Comparison of ENCODE assay signal across 18 cellular contexts in the genomic region with DNA sequence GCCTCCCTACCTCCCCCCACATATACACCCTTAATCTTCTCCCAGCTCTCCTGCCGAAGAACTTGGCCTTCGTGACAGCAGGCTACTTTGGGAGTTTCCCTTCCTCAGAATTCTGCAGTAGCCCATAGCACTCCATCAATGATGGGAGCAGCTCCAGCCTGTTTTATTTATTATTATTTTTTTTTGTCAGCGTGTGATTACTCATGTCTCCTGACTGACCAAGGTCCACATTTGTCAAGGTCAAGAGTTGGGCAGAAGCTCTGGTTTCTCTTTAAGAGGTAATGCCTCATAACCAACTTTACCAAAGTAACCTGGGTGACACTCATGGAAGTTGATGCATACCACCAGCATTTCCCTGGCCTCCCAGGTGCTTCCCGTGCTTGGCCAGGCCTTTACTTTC.
DNase-seq lines count a peak whose midpoint lies in the region; ATAC-seq and TF ChIP-seq lines count a peak whose summit lies in the region.
"Had no signal": no experiment of that assay in that cellular context is flagged by ENCODE, and none has a peak within 500 bp of the region (broad histone marks: within the 10 kb centered on the region; RNA-seq: fewer than 3 reads in every experiment).

No MANE protein-coding gene starts in this region.

- H3K4me1 Mint-ChIP-seq in T-helper 17 cell, result peaks cover 9% of the 10 kb centered on the region
- H3K4me1 Mint-ChIP-seq in stimulated activated effector memory CD8-positive, alpha-beta T cell treated with anti-CD3 and anti-CD28 coated beads, Interleukin-12 subunit alpha, Interleukin-12 subunit beta, amount 100 ng/mL, for 72 hours, result no peaks in the 10 kb centered on the region
- peaks cover 8% of the 10 kb centered on the region for H3K4me1 Mint-ChIP-seq in activated T-cell treated with anti-CD3 and anti-CD28 coated beads, Interleukin-2, amount 50 U/mL, for 4 hours (ENCODE audit: low read depth)
- H3K4me1 Mint-ChIP-seq: B cell had no signal

- H3K4me3 Mint-ChIP-seq in T-helper 17 cell, result no peak overlapping the region
- no peak overlapping the region for H3K4me3 Mint-ChIP-seq in stimulated activated effector memory CD8-positive, alpha-beta T cell treated with anti-CD3 and anti-CD28 coated beads, Interleukin-12 subunit alpha, Interleukin-12 subunit beta, amount 100 ng/mL, for 72 hours
- H3K4me3 Mint-ChIP-seq in activated T-cell treated with anti-CD3 and anti-CD28 coated beads, Interleukin-2, amount 50 U/mL, for 4 hours, result no peak overlapping the region
- H3K4me3 Mint-ChIP-seq: B cell; CD4-positive, alpha-beta T cell had no signal

- H3K27ac ChIP-seq in smooth muscle cell (ENCODE audit: low read depth), result no peak overlapping the region
- H3K27ac ChIP-seq: RWPE1, SJCRH30 had no signal

- no peaks in the 10 kb centered on the region for H3K79me2 ChIP-seq in smooth muscle cell (ENCODE audit: low read depth)

- H3K9me3 ChIP-seq in T-helper 17 cell (ENCODE audit: control insufficient read depth, low read length, poor library complexity, severe bottlenecking) (no peaks in the 10 kb centered on the region), smooth muscle cell (replicated peaks; ENCODE audit: low read depth) (no peaks in the 10 kb centered on the region)
- H3K9me3 ChIP-seq: SJCRH30 had no signal

- no peaks in the 10 kb centered on the region for H4K20me1 ChIP-seq in smooth muscle cell (ENCODE audit: low read depth)

- H3K27me3 ChIP-seq in smooth muscle cell (ENCODE audit: low read depth), result no peaks in the 10 kb centered on the region
- H3K27me3 ChIP-seq: SJCRH30 had no signal

- H3K4me2 ChIP-seq in smooth muscle cell, result no peak overlapping the region

- TF ChIP-seq CTCF in smooth muscle cell (IDR thresholded peaks at IDR 0.05; ENCODE audit: borderline replicate concordance, insufficient read depth, poor library complexity, severe bottlenecking), result no peak

- WGBS in smooth muscle cell (ENCODE audit: low lambda C conversion rate), result 90% methylated on average over 4 of the region's 4 CpGs

- H3K4me1 ChIP-seq in smooth muscle cell (ENCODE audit: low read depth), result no peaks in the 10 kb centered on the region
- H3K4me1 ChIP-seq: SJCRH30 had no signal

- H3K36me3 Mint-ChIP-seq in T-helper 17 cell (ENCODE audit: low read depth), result no peaks in the 10 kb centered on the region
- peaks cover 12% of the 10 kb centered on the region for H3K36me3 Mint-ChIP-seq in stimulated activated effector memory CD8-positive, alpha-beta T cell treated with anti-CD3 and anti-CD28 coated beads, Interleukin-12 subunit alpha, Interleukin-12 subunit beta, amount 100 ng/mL, for 72 hours
- peaks cover 18% of the 10 kb centered on the region for H3K36me3 Mint-ChIP-seq in activated T-cell treated with anti-CD3 and anti-CD28 coated beads, Interleukin-2, amount 50 U/mL, for 4 hours (ENCODE audit: insufficient read depth)

- H3K9me3 Mint-ChIP-seq in stimulated activated effector memory CD8-positive, alpha-beta T cell treated with anti-CD3 and anti-CD28 coated beads, Interleukin-12 subunit alpha, Interleukin-12 subunit beta, amount 100 ng/mL, for 72 hours, result no peaks in the 10 kb centered on the region
- H3K9me3 Mint-ChIP-seq in activated T-cell treated with anti-CD3 and anti-CD28 coated beads, Interleukin-2, amount 50 U/mL, for 4 hours, result no peaks in the 10 kb centered on the region
- H3K9me3 Mint-ChIP-seq: CD4-positive, alpha-beta T cell had no signal

- H3K27ac Mint-ChIP-seq in T-helper 17 cell, result peak overlapping the region; percentile 19
- H3K27ac Mint-ChIP-seq in stimulated activated effector memory CD8-positive, alpha-beta T cell treated with anti-CD3 and anti-CD28 coated beads, Interleukin-12 subunit alpha, Interleukin-12 subunit beta, amount 100 ng/mL, for 72 hours, result peak overlapping the region; percentile 20
- H3K27ac Mint-ChIP-seq: B cell had no signal

- no peaks in the 10 kb centered on the region for H3K36me3 ChIP-seq in smooth muscle cell (ENCODE audit: low read depth)

- H3K4me3 ChIP-seq in smooth muscle cell, result no peak overlapping the region
- H3K4me3 ChIP-seq: SJCRH30 had no signal

- no peak for ATAC-seq in T-helper 17 cell
- ATAC-seq in stimulated activated effector memory CD8-positive, alpha-beta T cell treated with anti-CD3 and anti-CD28 coated beads, Interleukin-12 subunit alpha, Interleukin-12 subunit beta, amount 100 ng/mL, for 72 hours, result no peak
- no peak for ATAC-seq in activated T-cell treated with anti-CD3 and anti-CD28 coated beads, Interleukin-2, amount 50 U/mL, for 4 hours

- DNase-seq in HT1080 (ENCODE audit: low read depth) (peak; percentile 35), T-helper 17 cell (no peak), kidney glomerular epithelial cell (lab: John Stamatoyannopoulos, UW) (peak; percentile 28), smooth muscle cell (lab: John Stamatoyannopoulos, UW; ENCODE audit: unreplicated experiment) (no peak), NCI-H510A (lab: John Stamatoyannopoulos, UW) (no peak)
- no peak for DNase-seq in stimulated activated effector memory CD8-positive, alpha-beta T cell treated with anti-CD3 and anti-CD28 coated beads, Interleukin-12 subunit alpha, Interleukin-12 subunit beta, amount 100 ng/mL, for 72 hours (ENCODE audit: low spot score in 2 of 2)
- DNase-seq in activated T-cell treated with anti-CD3 and anti-CD28 coated beads, Interleukin-2, amount 50 U/mL, for 4 hours, result no peak
- DNase-seq: CD4-positive, alpha-beta T cell; MV-4-11; NCI-H1417 treated with DMSO at 0.1 percent for 48 hours; NCI-H2029; NCI-H2171; NCI-H446 treated with DMSO at 0.1 percent for 48 hours; NCI-H748 treated with DMSO at 0.1 percent for 48 hours; OCI-M1; SJCRH30 had no signal

- H3K9ac ChIP-seq in smooth muscle cell (ENCODE audit: low read depth), result no peak overlapping the region

- no peaks in the 10 kb centered on the region for H3F3A ChIP-seq in smooth muscle cell (ENCODE audit: low read depth)

- no peaks in the 10 kb centered on the region for H3K27me3 Mint-ChIP-seq in T-helper 17 cell
- no peaks in the 10 kb centered on the region for H3K27me3 Mint-ChIP-seq in activated T-cell treated with anti-CD3 and anti-CD28 coated beads, Interleukin-2, amount 50 U/mL, for 4 hours (ENCODE audit: low read depth)
- H3K27me3 Mint-ChIP-seq: B cell; CD4-positive, alpha-beta T cell had no signal

- H2AFZ ChIP-seq in smooth muscle cell (ENCODE audit: low read depth), result no peak overlapping the region

Comparison
In these comparisons a context has a peak if more than half of its experiments do, and no peak if none do; other contexts are left out.
1. DNase-seq: peak in HT1080 (single experiment) and kidney glomerular epithelial cell (single experiment); none in T-helper 17 cell (0 of 3), stimulated activated effector memory CD8-positive, alpha-beta T cell treated with anti-CD3 and anti-CD28 coated beads, Interleukin-12 subunit alpha, Interleukin-12 subunit beta, amount 100 ng/mL, for 72 hours (0 of 2), activated T-cell treated with anti-CD3 and anti-CD28 coated beads, Interleukin-2, amount 50 U/mL, for 4 hours (single experiment), smooth muscle cell (single experiment) and NCI-H510A (single experiment).